9 cellular contexts compared by ENCODE assay signal in the genomic region with DNA sequence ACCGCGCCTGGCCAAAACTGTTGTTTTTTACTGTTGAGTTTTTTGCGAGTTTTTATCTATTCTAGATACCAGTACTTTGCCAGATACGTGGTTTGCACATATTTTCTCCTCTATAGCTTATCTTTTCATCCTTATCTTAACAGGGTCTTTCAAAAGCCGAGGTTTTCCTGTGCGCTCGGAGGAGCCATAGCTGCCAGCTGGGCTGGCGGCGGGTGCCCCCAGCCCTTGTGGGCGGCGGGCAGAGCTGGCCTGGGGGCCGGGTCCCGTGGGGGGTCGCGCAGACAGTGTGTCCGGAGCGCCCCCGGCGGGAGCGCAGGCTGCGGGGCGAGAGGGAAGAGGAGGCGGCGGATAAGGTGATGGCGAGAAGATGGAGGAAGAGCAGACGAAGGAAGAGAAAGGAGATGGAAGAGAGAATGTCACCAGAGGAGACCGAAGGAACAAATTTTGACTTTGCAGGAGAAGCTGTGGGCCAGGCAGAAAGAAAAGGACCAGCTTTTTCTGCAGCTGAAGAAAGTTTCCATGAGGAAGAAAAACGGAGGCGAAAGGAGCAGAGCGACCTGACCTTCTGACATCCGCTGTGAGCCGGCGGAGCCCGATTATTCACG. TPM values are rescaled to one million over a fixed set of nuclear protein-coding genes. Genes with fewer than 3 reads are reported as not detected.
DNase-seq lines count a peak whose midpoint lies in the region; ATAC-seq, FAIRE-seq and TF ChIP-seq lines count a peak whose summit lies in the region.
"Had no signal": no experiment of that assay in that cellular context is flagged by ENCODE, and none has a peak within 500 bp of the region (broad histone marks: within the 10 kb centered on the region; RNA-seq: fewer than 3 reads in every experiment).

No MANE protein-coding gene starts in this region.

- no peak overlapping the region for H3K14ac ChIP-seq in H1 (ENCODE audit: insufficient read length)

- POLR2A ChIA-PET in H1 (lab: Charles Lee; ENCODE audit: partially characterized antibody): interaction anchor here (0.7 to 8.0 kb wide), 6 partner anchors 12 to 34 kb away, joined by 3 to 170 read pairs (median 6); partner anchors contain the start of genes EIF4A2 and RFC4

- peak; percentile 71 for DNase-seq in GF-D8 (lab: John Stamatoyannopoulos, UW)
- no peak for DNase-seq in Karpas-422
- DNase-seq in H1 (ENCODE audit: low read depth in 1 of 2, low spot score in 2 of 2): no peak
- peak; percentile 51 for DNase-seq in osteoblast (ENCODE audit: insufficient read length, low spot score, missing footprints)
- DNase-seq in Kasumi-1 (lab: John Stamatoyannopoulos, UW): no peak
- no peak for DNase-seq in KBM-7
- DNase-seq in 8988T: no peak

- peak in 1 of 3 experiments; percentile 0; a peak in 1 of 4 replicates for TF ChIP-seq CTCF in H1 (IDR thresholded peaks at IDR 0.05; ENCODE audit: control extremely low read depth in 1 of 3, insufficient read depth in 1 of 3, low read depth in 1 of 3, low read length in 3 of 3)
- TF ChIP-seq CTCF in osteoblast (IDR thresholded peaks at IDR 0.05; ENCODE audit: extremely low read depth, low read depth, low read length): no peak

- H2BK120ac ChIP-seq in H1 (replicated peaks; ENCODE audit: low read depth, low read length): no peak overlapping the region

- no peak overlapping the region; the same call in 1 of the 2 replicates for H2BK5ac ChIP-seq in H1 (ENCODE audit: low read depth, low read length)

- WGBS in H1 (ENCODE audit: extremely low coverage in 1 of 2, insufficient coverage in 1 of 2, insufficient read length in 1 of 2, insufficient replicate concordance in 2 of 2, low coverage in 1 of 2, low lambda C conversion rate in 2 of 2, missing lambda C conversion rate in 1 of 2), 2 experiments: 64% methylated on average over 26 of the region's 35 CpGs; no CpG with 5 or more reads in 1 of the 2 experiments

- H3K79me2 ChIP-seq in Karpas-422 (ENCODE audit: low read length): no peaks in the 10 kb centered on the region
- no peaks in the 10 kb centered on the region for H3K79me2 ChIP-seq in H1 (ENCODE audit: control insufficient read depth in 1 of 2, insufficient read depth in 2 of 2, low read length in 2 of 2)
- no peaks in the 10 kb centered on the region for H3K79me2 ChIP-seq in osteoblast (ENCODE audit: insufficient read depth, low read length)

- H3K23ac ChIP-seq in H1 (ENCODE audit: insufficient read length): no peak overlapping the region

- no peak for TF ChIP-seq EP300 in H1 (IDR thresholded peaks at IDR 0.05; ENCODE audit: borderline replicate concordance in 1 of 2, low read depth in 2 of 2, low read length in 2 of 2)

- H3K27ac ChIP-seq in Karpas-422 (ENCODE audit: low read length) (no peak overlapping the region), H1 (ENCODE audit: low read depth, low read length) (no peak overlapping the region), osteoblast (ENCODE audit: low read depth, low read length) (no peak overlapping the region)

- H4K5ac ChIP-seq in H1 (ENCODE audit: insufficient read length, low read depth, low read length): no peak overlapping the region

- no peak overlapping the region for H2BK20ac ChIP-seq in H1 (ENCODE audit: low read length)

- H3K4ac ChIP-seq in H1 (replicated peaks; ENCODE audit: insufficient read length, low read depth, low read length): no peak overlapping the region

- no peaks in the 10 kb centered on the region for H3K79me1 ChIP-seq in H1 (ENCODE audit: low read depth, low read length)

- no peaks in the 10 kb centered on the region for H3K9me2 ChIP-seq in Karpas-422 (replicated peaks; ENCODE audit: insufficient read depth, low read length)

- H3K4me3 ChIP-seq in Karpas-422 (ENCODE audit: low read length) (peak overlapping the region; percentile 83), H1 (ENCODE audit: extremely low read depth in 1 of 4, insufficient read depth in 2 of 4, low read depth in 3 of 4, low read length in 4 of 4) (no peak overlapping the region; a peak in 1 of 8 replicates), osteoblast (ENCODE audit: insufficient read depth, low read length) (peak overlapping the region; percentile 74)

- H4K91ac ChIP-seq in H1 (replicated peaks; ENCODE audit: insufficient read length, low read length): no peak overlapping the region

- CTCF ChIA-PET in H1 (lab: Charles Lee; ENCODE audit: partially characterized antibody): interaction anchor here (0.7 to 10.6 kb wide), 4 partner anchors 9 to 156 kb away, joined by 3 to 81 read pairs (median 6); no protein-coding TSS in a partner anchor

- H3K4me2 ChIP-seq in Karpas-422 (ENCODE audit: low read depth, low read length, poor library complexity, severe bottlenecking) (peak overlapping the region; percentile 100), H1 (ENCODE audit: insufficient read depth in 1 of 2, low read depth in 2 of 2, low read length in 2 of 2) (0 out of 4 replicates have a peak overlapping the region, but pooled peaks of 1 of the 2 experiments have one; percentile 12), osteoblast (ENCODE audit: insufficient read depth, low read length) (peak overlapping the region; percentile 87)

- H3K4me1 ChIP-seq in Karpas-422 (ENCODE audit: low read length) (peaks cover 33% of the 10 kb centered on the region), H1 (replicated peaks in 1 of 4; ENCODE audit: control insufficient read depth in 3 of 4, insufficient read depth in 4 of 4, low read length in 3 of 4) (peaks cover 0 to 19% (median 5%) of the 10 kb centered on the region in 4 experiments; a peak in 6 of 7 replicates), osteoblast (ENCODE audit: insufficient read depth, low read length) (peaks cover 9% of the 10 kb centered on the region)

- no peak overlapping the region for H2BK15ac ChIP-seq in H1 (ENCODE audit: low read length)

- no peak overlapping the region for H3K56ac ChIP-seq in H1 (replicated peaks; ENCODE audit: insufficient read length, low read depth, low read length)

- in situ Hi-C loops in KBM-7 (cut with MboI; ENCODE audit: low pct_unique_long_range_greater_than_20kb, low sequenced_read_pairs): no loop called here

- H2BK12ac ChIP-seq in H1 (ENCODE audit: low read depth, low read length): 0 out of 2 replicates have a peak overlapping the region, but pooled peaks have one; percentile 64

- H3K18ac ChIP-seq in H1 (ENCODE audit: extremely low read depth, low read length): peak overlapping the region; percentile 42; the same call in 1 of the 2 replicates

- H4K20me1 ChIP-seq in Karpas-422 (ENCODE audit: insufficient read depth, low read depth, low read length) (0 out of 2 replicates have a peak, but pooled peaks cover 3% of the 10 kb centered on the region), H1 (replicated peaks in 1 of 2; ENCODE audit: control insufficient read depth in 1 of 2, insufficient read depth in 2 of 2, low read length in 2 of 2) (no peaks in the 10 kb centered on the region), osteoblast (ENCODE audit: insufficient read depth, low read length) (no peaks in the 10 kb centered on the region)

- no peak for TF ChIP-seq POLR2A in H1 (IDR thresholded peaks at IDR 0.05; ENCODE audit: control extremely low read depth in 1 of 2, low read depth in 2 of 2, low read length in 2 of 2)

- no peaks in the 10 kb centered on the region for H3K9me3 ChIP-seq in Karpas-422 (ENCODE audit: low read length)
- no peaks in the 10 kb centered on the region for H3K9me3 ChIP-seq in H1 (ENCODE audit: insufficient read depth in 2 of 2, low read depth in 1 of 2, low read length in 1 of 2)
- H3K9me3 ChIP-seq in osteoblast (ENCODE audit: low read depth, low read length): no peaks in the 10 kb centered on the region

- TF ChIP-seq RAD21 in H1 (IDR thresholded peaks at IDR 0.05 in 1 of 2, conservative IDR thresholded peaks at IDR 0.05 in 1 of 2; ENCODE audit: low read depth in 2 of 2, low read length in 2 of 2): 0 out of 4 replicates have a peak, but pooled peaks of 1 of the 2 experiments have one; percentile 4

- ATAC-seq in GM21423 (IDR thresholded peaks at IDR 0.05; ENCODE audit: unreplicated experiment): peak; percentile 9

- H3K9ac ChIP-seq in Karpas-422 (ENCODE audit: low read length) (peak overlapping the region; percentile 81), H1 (replicated peaks in 1 of 4; ENCODE audit: extremely low read depth in 1 of 4, low read depth in 3 of 4, low read length in 3 of 4) (no peak overlapping the region; a peak in 1 of 7 replicates)

- FAIRE-seq in H1 (lab: Jason Lieb, UNC): no peak

- H2AK5ac ChIP-seq in H1 (ENCODE audit: low read depth, low read length): no peak overlapping the region

- H2AFZ ChIP-seq in Karpas-422 (ENCODE audit: low read length): peak overlapping the region; percentile 99
- H2AFZ ChIP-seq in H1 (ENCODE audit: low read length): peak overlapping the region; percentile 37; the same call in 1 of the 2 replicates
- H2AFZ ChIP-seq in osteoblast (ENCODE audit: low read length): peak overlapping the region; percentile 90

- no peaks in the 10 kb centered on the region for H3K23me2 ChIP-seq in H1 (ENCODE audit: low read depth, low read length)

- H3K27me3 ChIP-seq in Karpas-422 (ENCODE audit: low read length) (no peaks in the 10 kb centered on the region), H1 (replicated peaks in 1 of 4; ENCODE audit: control insufficient read depth in 3 of 4, extremely low read depth in 1 of 4, insufficient read depth in 3 of 4, low read length in 3 of 4) (peaks cover 0 to 3% (median 0%) of the 10 kb centered on the region in 4 experiments; a peak in 2 of 7 replicates), osteoblast (ENCODE audit: insufficient read depth, low read length) (no peaks in the 10 kb centered on the region)

- peak overlapping the region; percentile 88 for H4K8ac ChIP-seq in H1 (ENCODE audit: extremely low read depth, insufficient read depth, low read length)

- H3K36me3 ChIP-seq in Karpas-422 (ENCODE audit: insufficient read depth, low read length) (no peaks in the 10 kb centered on the region), H1 (ENCODE audit: control insufficient read depth in 2 of 4, insufficient read depth in 4 of 4, low read length in 3 of 4) (no peaks in the 10 kb centered on the region), osteoblast (ENCODE audit: insufficient read depth, low read length) (no peaks in the 10 kb centered on the region)

RNA-seq across cellular contexts. Expression of gene EIF4A2, which starts 11.0 kb away (rescaled TPM):
- total RNA-seq in Karpas-422 (2014; rRNA removed; shearing (Covaris generic); ENCODE audit: low replicate concordance): 541 and 657 TPM in 2 replicates
- total RNA-seq in H1 (2021; fragmentation: NEBNext Ultra II Directional; extraction: Animal tissue kit (Norgen Biotek cat#: 25700)): 596 and 604 TPM in 2 replicates
- polyA plus RNA-seq in H1 (2011; rRNA removed): 401 and 527 TPM in 2 replicates
- polyA plus RNA-seq in H1 (2011; cell fraction: cytosol; rRNA removed): 703 TPM
- 238 TPM for polyA plus RNA-seq in H1 (2011; cell fraction: nucleus; rRNA removed)
- 451 to 490 TPM (median 461 TPM) in 4 replicates for polyA plus RNA-seq in H1 (2012, experiment 1 of 2)
- 41.8 TPM for polyA plus RNA-seq in H1 (2012, experiment 2 of 2)
- polyA plus RNA-seq in H1 (2013, experiment 1 of 2): 347 TPM
- 339 TPM for polyA plus RNA-seq in H1 (2013, experiment 2 of 2)
- polyA minus RNA-seq in H1 (2011; rRNA and poly(A)+ RNA removed): 304 and 361 TPM in 2 replicates
- 434 TPM for polyA minus RNA-seq in H1 (2011; cell fraction: cytosol; rRNA and poly(A)+ RNA removed)
- 679 TPM for polyA minus RNA-seq in H1 (2011; cell fraction: nucleus; rRNA and poly(A)+ RNA removed)
- total RNA-seq in osteoblast: 438 and 442 TPM in 2 replicates

RNA-seq across cellular contexts. Expression of gene RFC4, which starts 33.9 kb away (rescaled TPM):
- total RNA-seq in Karpas-422 (2014; rRNA removed; shearing (Covaris generic); ENCODE audit: low replicate concordance): 59.7 and 80.7 TPM in 2 replicates
- 86.9 and 100 TPM in 2 replicates for total RNA-seq in H1 (2021; fragmentation: NEBNext Ultra II Directional; extraction: Animal tissue kit (Norgen Biotek cat#: 25700))
- polyA plus RNA-seq in H1 (2011; rRNA removed): 17.5 and 21.8 TPM in 2 replicates
- 49.9 TPM for polyA plus RNA-seq in H1 (2011; cell fraction: cytosol; rRNA removed)
- polyA plus RNA-seq in H1 (2011; cell fraction: nucleus; rRNA removed): 31.1 TPM
- polyA plus RNA-seq in H1 (2012, experiment 1 of 2): 96.9 to 123 TPM (median 107 TPM) in 4 replicates
- polyA plus RNA-seq in H1 (2012, experiment 2 of 2): 26.1 TPM
- polyA plus RNA-seq in H1 (2013, experiment 1 of 2): 79.6 TPM
- 77.3 TPM for polyA plus RNA-seq in H1 (2013, experiment 2 of 2)
- polyA minus RNA-seq in H1 (2011; rRNA and poly(A)+ RNA removed): 21.4 and 22.1 TPM in 2 replicates
- polyA minus RNA-seq in H1 (2011; cell fraction: cytosol; rRNA and poly(A)+ RNA removed): 21.3 TPM
- polyA minus RNA-seq in H1 (2011; cell fraction: nucleus; rRNA and poly(A)+ RNA removed): 32.2 TPM
- 16.5 and 18.1 TPM in 2 replicates for total RNA-seq in osteoblast

RNA-seq across cellular contexts. Expression of gene KNG1, which starts 55.2 kb away (rescaled TPM):
- total RNA-seq in Karpas-422 (2014; rRNA removed; shearing (Covaris generic); ENCODE audit: low replicate concordance): not detected in 2 replicates
- 0.31 TPM in 1 of 2 replicates, not detected in the other for total RNA-seq in H1 (2021; fragmentation: NEBNext Ultra II Directional; extraction: Animal tissue kit (Norgen Biotek cat#: 25700))
- polyA plus RNA-seq in H1 (2011; rRNA removed): 0.05 TPM in 1 of 2 replicates, not detected in the other
- 0.03 TPM for polyA plus RNA-seq in H1 (2011; cell fraction: cytosol; rRNA removed)
- polyA plus RNA-seq in H1 (2011; cell fraction: nucleus; rRNA removed): not detected
- polyA plus RNA-seq in H1 (2012, experiment 1 of 2): not detected in 4 replicates
- not detected for polyA plus RNA-seq in H1 (2012, experiment 2 of 2)
- polyA plus RNA-seq in H1 (2013, experiment 1 of 2): 0.32 TPM
- polyA plus RNA-seq in H1 (2013, experiment 2 of 2): 0.29 TPM
- polyA minus RNA-seq in H1 (2011; rRNA and poly(A)+ RNA removed): not detected in 2 replicates
- not detected for polyA minus RNA-seq in H1 (2011; cell fraction: cytosol; rRNA and poly(A)+ RNA removed)
- not detected for polyA minus RNA-seq in H1 (2011; cell fraction: nucleus; rRNA and poly(A)+ RNA removed)
- total RNA-seq in osteoblast: not detected in 2 replicates
- polyA plus RNA-seq: neural cell had no signal

Comparison
In these comparisons a context has a peak if more than half of its experiments do, and no peak if none do; other contexts are left out.
1. DNase-seq: peak in GF-D8 (single experiment) and osteoblast (single experiment); none in Karpas-422 (single experiment), H1 (0 of 2), Kasumi-1 (0 of 2), KBM-7 (single experiment) and 8988T (single experiment).
2. H2AFZ ChIP-seq: peak in every context shown above with its lines; median percentile 99 in Karpas-422; 90 in osteoblast; 37 in H1.
3. H3K4me3 ChIP-seq: peak in Karpas-422 (single experiment) and osteoblast (single experiment); none in H1 (0 of 4).